1 cellular context compared by ENCODE assay signal in genomic region chrX:18455384-18455783, GRCh38.
TF ChIP-seq lines count a peak whose summit lies in the region.

No MANE protein-coding gene starts in this region.

TF ChIP-seq in WTC11, 78 proteins besides CTCF, POLR2A, EP300 and RAD21 (continued from another document):
- no peak for TF ChIP-seq ZNF532 (CRISPR knock-in tag; IDR thresholded peaks at IDR 0.05; ENCODE audit: borderline replicate concordance)
- no peak for TF ChIP-seq ZBTB43 (CRISPR knock-in tag; IDR thresholded peaks at IDR 0.05)
- no peak for TF ChIP-seq CREB1 (CRISPR knock-in tag; IDR thresholded peaks at IDR 0.05)
TF ChIP-seq in WTC11: peak in this region for 0.
